In the genomic region with DNA sequence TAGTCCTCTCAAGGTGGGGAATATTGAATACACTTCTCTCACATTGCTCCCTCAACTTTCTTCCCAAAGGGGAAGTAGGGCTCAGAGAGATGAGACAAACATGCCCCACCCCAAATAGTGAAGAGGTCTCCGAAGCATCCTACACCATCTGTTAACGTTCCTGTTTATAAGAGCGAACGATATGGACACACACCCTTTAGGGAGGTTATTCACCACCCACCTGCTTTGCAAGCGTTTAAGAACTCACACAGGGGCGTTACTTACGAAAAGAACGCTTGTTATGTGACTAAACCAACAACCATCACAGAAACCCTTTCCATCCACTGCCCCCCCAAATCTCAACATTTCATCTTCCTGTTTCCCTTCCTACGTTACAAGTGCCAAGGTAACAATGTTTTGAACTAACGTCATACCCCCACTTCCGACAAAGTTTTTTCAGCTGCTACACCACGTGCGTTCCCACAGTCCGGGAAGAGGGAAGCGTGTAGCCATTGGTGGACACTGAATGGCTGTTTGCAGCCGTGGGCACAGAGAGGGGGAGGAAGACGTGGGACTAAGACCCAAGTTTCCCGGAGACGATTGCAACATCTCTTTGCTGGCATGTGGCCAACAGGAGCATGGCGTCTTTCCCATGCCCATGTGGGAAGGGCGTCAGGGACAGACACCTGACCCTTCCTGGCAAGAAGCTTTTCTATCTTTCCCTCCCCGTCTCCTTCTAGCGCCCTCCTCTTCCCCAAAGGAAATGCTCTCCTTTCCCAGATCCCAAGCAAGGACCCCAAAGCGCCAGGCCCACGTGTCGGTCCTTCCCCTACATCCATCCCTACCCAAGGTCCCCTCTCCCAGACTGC, we compare ENCODE assay signal across 8 cellular contexts. TPM values are rescaled to one million over a fixed set of nuclear protein-coding genes. Genes with fewer than 3 reads are reported as not detected.
DNase-seq lines count a peak whose midpoint lies in the region; ATAC-seq and TF ChIP-seq lines count a peak whose summit lies in the region.

No MANE protein-coding gene starts in this region.

- no peaks in the 10 kb centered on the region; the same call in 1 of the 2 replicates for H3K27me3 ChIP-seq in Panc1 (ENCODE audit: control insufficient read depth, insufficient read depth, low read length)
- no peaks in the 10 kb centered on the region for H3K27me3 ChIP-seq in stomach

- H3K4me3 Mint-ChIP-seq in activated T-helper 2 cell treated with anti-CD3 and anti-CD28 coated beads, Interferon-gamma antibody, Interleukin-2, Interleukin-4, amounts not matched to agents 10 μg/mL and 5 μg/mL and 100 μg/mL, durations not matched to agents 14 hours and 24 hours and 36 hours (ENCODE audit: low read depth) = peak overlapping the region; percentile 94
- H3K4me3 Mint-ChIP-seq in nephron progenitor cell = peak overlapping the region; percentile 95

- H3K9me3 Mint-ChIP-seq in activated T-helper 2 cell treated with anti-CD3 and anti-CD28 coated beads, Interferon-gamma antibody, Interleukin-2, Interleukin-4, amounts not matched to agents 10 μg/mL and 5 μg/mL and 100 μg/mL, durations not matched to agents 14 hours and 24 hours and 36 hours = no peaks in the 10 kb centered on the region
- H3K9me3 Mint-ChIP-seq in nephron progenitor cell = no peaks in the 10 kb centered on the region

- peak in 1 of 4 donors; percentile 17 for TF ChIP-seq POLR2A in stomach (IDR thresholded peaks at IDR 0.05)

- in situ Hi-C loops in Panc1 (cut with HindIII; ENCODE audit: low pct_unique_long_range_greater_than_20kb, low sequenced_read_pairs) = no loop called here

- H3K4me1 ChIP-seq in Panc1 (ENCODE audit: control insufficient read depth, insufficient read depth, low read length) = peaks cover 44% of the 10 kb centered on the region
- peaks cover 42 to 62% (median 53%) of the 10 kb centered on the region in 4 donors for H3K4me1 ChIP-seq in stomach

- TSS peak; percentile 62 for BruUV-seq in Panc1 (replicated peaks; lab: Mats Ljungman, UMichigan)

- H3K36me3 ChIP-seq in Panc1 (ENCODE audit: control insufficient read depth, insufficient read depth, low read length) (peaks cover 8% of the 10 kb centered on the region), stomach (peaks cover 0 to 2% (median 0%) of the 10 kb centered on the region in 4 donors)

- ATAC-seq in HG03439 (IDR thresholded peaks at IDR 0.05; ENCODE audit: unreplicated experiment) (peak; percentile 38), Panc1 (peak; percentile 75)

- TF ChIP-seq CTCF in Panc1 (IDR thresholded peaks at IDR 0.05) (no peak), fibroblast of villous mesenchyme (IDR thresholded peaks at IDR 0.05; ENCODE audit: insufficient read depth, low read depth, low read length) (no peak), nephron progenitor cell (IDR thresholded peaks at IDR 0.05) (no peak), stomach (IDR thresholded peaks at IDR 0.05) (no peak)

- peaks cover 45% of the 10 kb centered on the region for H3K4me1 Mint-ChIP-seq in activated T-helper 2 cell treated with anti-CD3 and anti-CD28 coated beads, Interferon-gamma antibody, Interleukin-2, Interleukin-4, amounts not matched to agents 10 μg/mL and 5 μg/mL and 100 μg/mL, durations not matched to agents 14 hours and 24 hours and 36 hours (ENCODE audit: low read depth)
- peaks cover 66% of the 10 kb centered on the region for H3K4me1 Mint-ChIP-seq in nephron progenitor cell

- peak overlapping the region; percentile 91 for H3K27ac ChIP-seq in Panc1 (ENCODE audit: low read length)
- H3K27ac ChIP-seq in stomach = peak overlapping the region; percentile 98 to 100 (median 98)

- H3K9me3 ChIP-seq in Panc1 (ENCODE audit: control insufficient read depth, insufficient read depth, low read depth, low read length) (no peaks in the 10 kb centered on the region), stomach (no peaks in the 10 kb centered on the region)

- DNase-seq in activated gamma-delta T cell treated with Interleukin-2 at 50 U/mL for 16 hours = peak; percentile 46
- no peak for DNase-seq in activated gamma-delta T cell (lab: John Stamatoyannopoulos, UW)
- peak; percentile 59 for DNase-seq in Panc1 (ENCODE audit: low read depth, low spot score)
- DNase-seq in activated T-helper 2 cell treated with anti-CD3 and anti-CD28 coated beads, Interferon-gamma antibody, Interleukin-2, Interleukin-4, amounts not matched to agents 10 μg/mL and 5 μg/mL and 100 μg/mL, durations not matched to agents 14 hours and 24 hours and 36 hours (ENCODE audit: low spot score) = peak; percentile 49
- DNase-seq in fibroblast of villous mesenchyme (ENCODE audit: low read depth) = peak; percentile 99
- DNase-seq in nephron progenitor cell = peak; percentile 49
- peak; percentile 81 for DNase-seq in stomach

- peak overlapping the region; percentile 88 to 99 for H3K4me3 ChIP-seq in Panc1 (ENCODE audit: low read depth in 2 of 2, low read length in 2 of 2)
- H3K4me3 ChIP-seq in fibroblast of villous mesenchyme (ENCODE audit: low read depth, low read length) = peak overlapping the region; percentile 98
- peak overlapping the region; percentile 82 to 95 (median 90) for H3K4me3 ChIP-seq in stomach

- intact Hi-C loops in Panc1 (cut with micrococcal nuclease; ENCODE audit: unreplicated experiment) = no loop called here
- intact Hi-C loops in activated T-helper 2 cell treated with anti-CD3 and anti-CD28 coated beads, Interferon-gamma antibody, Interleukin-2, Interleukin-4, amounts not matched to agents 10 μg/mL and 5 μg/mL and 100 μg/mL, durations not matched to agents 14 hours and 24 hours and 36 hours (cut with micrococcal nuclease) = loop anchor here (1.0 to 5.0 kb wide), 6 partner anchors 21 to 1770 kb away; partner anchors contain the start of genes GABARAPL1, MAGOHB and STYK1
- intact Hi-C loops in stomach (cut with DNase I; ENCODE audit: low total_unique reads) = no loop called here

- TF ChIP-seq EP300 in stomach (IDR thresholded peaks at IDR 0.05) = peak; percentile 92

- WGBS in stomach, 5 donors = 1% methylated on average over 26 of the region's 26 CpGs

- H3K36me3 Mint-ChIP-seq in activated T-helper 2 cell treated with anti-CD3 and anti-CD28 coated beads, Interferon-gamma antibody, Interleukin-2, Interleukin-4, amounts not matched to agents 10 μg/mL and 5 μg/mL and 100 μg/mL, durations not matched to agents 14 hours and 24 hours and 36 hours (ENCODE audit: low read depth) = peaks cover 16% of the 10 kb centered on the region
- no peaks in the 10 kb centered on the region for H3K36me3 Mint-ChIP-seq in nephron progenitor cell (ENCODE audit: low read depth)

- CTCF ChIA-PET in Panc1 (lab: Charles Lee) = no interaction called here

- H3K27me3 Mint-ChIP-seq in activated T-helper 2 cell treated with anti-CD3 and anti-CD28 coated beads, Interferon-gamma antibody, Interleukin-2, Interleukin-4, amounts not matched to agents 10 μg/mL and 5 μg/mL and 100 μg/mL, durations not matched to agents 14 hours and 24 hours and 36 hours (ENCODE audit: low read depth) = peaks cover 24% of the 10 kb centered on the region
- peaks cover 10% of the 10 kb centered on the region for H3K27me3 Mint-ChIP-seq in nephron progenitor cell (ENCODE audit: low read depth, poor library complexity)

- POLR2A ChIA-PET in Panc1 (lab: Charles Lee) = no interaction called here

- H3K27ac Mint-ChIP-seq in activated T-helper 2 cell treated with anti-CD3 and anti-CD28 coated beads, Interferon-gamma antibody, Interleukin-2, Interleukin-4, amounts not matched to agents 10 μg/mL and 5 μg/mL and 100 μg/mL, durations not matched to agents 14 hours and 24 hours and 36 hours = peak overlapping the region; percentile 96
- peak overlapping the region; percentile 97 for H3K27ac Mint-ChIP-seq in nephron progenitor cell

RNA-seq across cellular contexts. Expression of gene YBX3, which starts 1.2 kb away (rescaled TPM):
- total RNA-seq in Panc1 (2021; ENCODE audit: unreplicated experiment) (155 TPM), fibroblast of villous mesenchyme (88.9 and 104 TPM in 2 replicates), stomach (100 to 1,000 TPM; 159 to 585 (median 324) TPM)
- polyA plus RNA-seq in Panc1 (2012; ENCODE audit: insufficient read length) = 120 TPM
- 146 and 150 TPM in 2 replicates for total RNA-seq in activated T-helper 2 cell treated with anti-CD3 and anti-CD28 coated beads, Interferon-gamma antibody, Interleukin-2, Interleukin-4, amounts not matched to agents 10 μg/mL and 5 μg/mL and 100 μg/mL, durations not matched to agents 14 hours and 24 hours and 36 hours
- 100 to 1,000 TPM; 158 to 302 (median 214) TPM for polyA plus RNA-seq in stomach

RNA-seq across cellular contexts. Expression of gene STYK1, which starts 48.0 kb away (rescaled TPM):
- total RNA-seq in Panc1 (2021; ENCODE audit: unreplicated experiment) (0.85 TPM), fibroblast of villous mesenchyme (under 0.01 and 0.86 TPM in 2 replicates), stomach (10 to 100 TPM in 3 of 5 donors, 1 to 10 TPM in 2; 2.3 to 23.7 (median 12.0) TPM)
- polyA plus RNA-seq in Panc1 (2012; ENCODE audit: insufficient read length) = 0.58 TPM
- not detected in 2 replicates for total RNA-seq in activated T-helper 2 cell treated with anti-CD3 and anti-CD28 coated beads, Interferon-gamma antibody, Interleukin-2, Interleukin-4, amounts not matched to agents 10 μg/mL and 5 μg/mL and 100 μg/mL, durations not matched to agents 14 hours and 24 hours and 36 hours
- 1 to 10 TPM; 2.5 to 4.4 (median 4.3) TPM for polyA plus RNA-seq in stomach
